11 cellular contexts compared by ENCODE assay signal in the genomic region with DNA sequence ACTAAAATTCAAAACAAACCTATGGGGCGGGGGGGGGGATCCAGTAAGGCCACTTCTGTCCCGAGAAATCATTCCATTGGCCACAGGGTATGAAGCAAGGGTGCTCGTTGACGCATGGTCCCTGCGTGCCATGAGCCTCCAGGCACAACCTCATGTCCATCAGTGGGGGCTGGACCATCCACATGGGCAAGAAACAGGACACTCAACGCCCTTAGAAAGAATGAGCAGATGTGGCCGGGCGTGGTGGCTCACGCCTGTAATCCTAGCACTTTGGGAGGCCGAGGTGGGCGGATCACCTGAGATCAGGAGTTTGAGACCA. TPM values are rescaled to one million over a fixed set of nuclear protein-coding genes. Genes with fewer than 3 reads are reported as not detected.
DNase-seq lines count a peak whose midpoint lies in the region; ATAC-seq and TF ChIP-seq lines count a peak whose summit lies in the region.
"Had no signal": no experiment of that assay in that cellular context is flagged by ENCODE, and none has a peak within 500 bp of the region (broad histone marks: within the 10 kb centered on the region; RNA-seq: fewer than 3 reads in every experiment).

No MANE protein-coding gene starts in this region.

- no peak overlapping the region for H3K4me3 Mint-ChIP-seq in osteocyte (ENCODE audit: unreplicated experiment)
- H3K4me3 Mint-ChIP-seq: type B pancreatic cell had no signal

- H3K27ac ChIP-seq in BLaER1 treated with 17β-estradiol and CSF1 and Interleukin-3, amounts not matched to agents 10 nM and 100 nM = peak overlapping the region; percentile 41 to 93 (median 84); a peak in 21 of 22 replicates

- H3K4me1 Mint-ChIP-seq in osteocyte (ENCODE audit: unreplicated experiment) = peaks cover 30% of the 10 kb centered on the region

- no peaks in the 10 kb centered on the region for H3K9me3 ChIP-seq in BLaER1 treated with 17β-estradiol and CSF1 and Interleukin-3, amounts not matched to agents 10 nM and 100 nM (replicated peaks in 1 of 11)

- H3K9ac ChIP-seq in BLaER1 treated with 17β-estradiol and CSF1 and Interleukin-3, amounts not matched to agents 10 nM and 100 nM = peak overlapping the region in 10 of 11 experiments; percentile 18 to 80 (median 75); a peak in 19 of 22 replicates

- peak overlapping the region; percentile 71 for H3K27ac Mint-ChIP-seq in osteocyte (ENCODE audit: unreplicated experiment)

- H3K36me3 Mint-ChIP-seq in osteocyte (ENCODE audit: unreplicated experiment) = peaks cover 6% of the 10 kb centered on the region
- H3K36me3 Mint-ChIP-seq: type B pancreatic cell had no signal

- H3K4me3 ChIP-seq in BLaER1 treated with 17β-estradiol and CSF1 and Interleukin-3, amounts not matched to agents 10 nM and 100 nM = peak overlapping the region in 5 of 10 experiments; percentile 21 to 58 (median 35); a peak in 7 of 20 replicates

- no peak for TF ChIP-seq CTCF in osteocyte (IDR thresholded peaks at IDR 0.05)

- H3K36me3 ChIP-seq in BLaER1 treated with 17β-estradiol and CSF1 and Interleukin-3, amounts not matched to agents 10 nM and 100 nM = no peaks in the 10 kb centered on the region

- peak overlapping the region; percentile 75 to 97 (median 83) for H3K4me2 ChIP-seq in BLaER1 treated with 17β-estradiol and CSF1 and Interleukin-3, amounts not matched to agents 10 nM and 100 nM

- ATAC-seq in HG02885 (IDR thresholded peaks at IDR 0.05; ENCODE audit: poor library complexity, unreplicated experiment) = no peak

- no peaks in the 10 kb centered on the region for H3K9me3 Mint-ChIP-seq in osteocyte (ENCODE audit: unreplicated experiment)
- H3K9me3 Mint-ChIP-seq: type B pancreatic cell had no signal

- peak; percentile 90 to 96 for DNase-seq in SW 1271 (lab: John Stamatoyannopoulos, UW)
- peak; percentile 52 for DNase-seq in fibroblast of gingiva (ENCODE audit: low read depth)
- DNase-seq in osteocyte (ENCODE audit: extremely low spot score, unreplicated experiment) = no peak
- no peak for DNase-seq in SKM-1 (lab: John Stamatoyannopoulos, UW; ENCODE audit: unreplicated experiment)
- DNase-seq in activated CD4-positive, CD25-positive, alpha-beta regulatory T cell treated with anti-CD3 and anti-CD28 coated beads, Interleukin-2, amount 50 U/mL, for 72 hours = no peak
- no peak for DNase-seq in NCI-H345 (lab: John Stamatoyannopoulos, UW)
- DNase-seq: COR-L47, NCI-H82 had no signal

- H4K20me1 ChIP-seq in BLaER1 treated with 17β-estradiol and CSF1 and Interleukin-3, amounts not matched to agents 10 nM and 100 nM = no peaks in the 10 kb centered on the region

- no peaks in the 10 kb centered on the region for H3K27me3 ChIP-seq in BLaER1 treated with 17β-estradiol and CSF1 and Interleukin-3, amounts not matched to agents 10 nM and 100 nM

- H3K4me1 ChIP-seq in BLaER1 treated with 17β-estradiol and CSF1 and Interleukin-3, amounts not matched to agents 10 nM and 100 nM = peaks cover 65 to 99% (median 97%) of the 10 kb centered on the region in 10 experiments

- H3K27me3 Mint-ChIP-seq in osteocyte (ENCODE audit: unreplicated experiment) = no peaks in the 10 kb centered on the region
- H3K27me3 Mint-ChIP-seq: type B pancreatic cell had no signal

RNA-seq across cellular contexts. Expression of a gene that starts 12.1 kb away (rescaled TPM):
- 29.2 and 32.7 TPM in 2 replicates for total RNA-seq in osteocyte

Comparison
In these comparisons a context has a peak if more than half of its experiments do, and no peak if none do; other contexts are left out.
1. DNase-seq: peak in SW 1271 (2 of 2) and fibroblast of gingiva (single experiment); none in osteocyte (single experiment), SKM-1 (single experiment), activated CD4-positive, CD25-positive, alpha-beta regulatory T cell treated with anti-CD3 and anti-CD28 coated beads, Interleukin-2, amount 50 U/mL, for 72 hours (single experiment) and NCI-H345 (single experiment).